In genomic region chr18:37588289-37588688, GRCh38 we compare ENCODE assay signal across 24 cellular contexts. TPM values are rescaled to one million over a fixed set of nuclear protein-coding genes. Genes with fewer than 3 reads are reported as not detected.
"Had no signal": no experiment of that assay in that cellular context is flagged by ENCODE, and none has a peak within 500 bp of the region (broad histone marks: within the 10 kb centered on the region; RNA-seq: fewer than 3 reads in every experiment).

No MANE protein-coding gene starts in this region.

- H3K9me3 ChIP-seq: adrenal gland, MG63 had no signal

- H3K4me1 ChIP-seq: adrenal gland had no signal

- H3K36me3 ChIP-seq: adrenal gland, MG63 had no signal

- H3K27me3 ChIP-seq: adrenal gland, MG63 had no signal

- H3K4me3 ChIP-seq: adrenal gland, MG63 had no signal

- H3K36me3 Mint-ChIP-seq: activated naive CD8-positive, alpha-beta T cell treated with anti-CD3 and anti-CD28 coated beads, Interleukin-2, amount 10 ng/mL, durations not matched to agents 7 days and 5 days had no signal

- H3K27ac Mint-ChIP-seq: activated CD4-positive, alpha-beta memory T cell treated with anti-CD3 and anti-CD28 coated beads, Interleukin-2, amount 10 ng/mL, durations not matched to agents 7 days and 5 days; activated CD4-positive, alpha-beta T cell treated with anti-CD3 and anti-CD28 coated beads, Interleukin-2, amount 10 ng/mL, durations not matched to agents 7 days and 5 days; activated naive CD8-positive, alpha-beta T cell treated with anti-CD3 and anti-CD28 coated beads, Interleukin-2, amount 10 ng/mL, durations not matched to agents 7 days and 5 days; T-helper 17 cell had no signal

- H3K4me3 Mint-ChIP-seq: activated CD4-positive, alpha-beta memory T cell treated with anti-CD3 and anti-CD28 coated beads, Interleukin-2, amount 10 ng/mL, durations not matched to agents 7 days and 5 days; activated CD4-positive, alpha-beta T cell treated with anti-CD3 and anti-CD28 coated beads, Interleukin-2, amount 10 ng/mL, durations not matched to agents 7 days and 5 days; activated naive CD8-positive, alpha-beta T cell treated with anti-CD3 and anti-CD28 coated beads, Interleukin-2, amount 10 ng/mL, durations not matched to agents 7 days and 5 days; T-helper 17 cell had no signal

- H3K9me3 Mint-ChIP-seq: activated CD4-positive, alpha-beta memory T cell treated with anti-CD3 and anti-CD28 coated beads, Interleukin-2, amount 10 ng/mL, durations not matched to agents 7 days and 5 days; activated CD4-positive, alpha-beta T cell treated with anti-CD3 and anti-CD28 coated beads, Interleukin-2, amount 10 ng/mL, durations not matched to agents 7 days and 5 days; activated naive CD8-positive, alpha-beta T cell treated with anti-CD3 and anti-CD28 coated beads, Interleukin-2, amount 10 ng/mL, durations not matched to agents 7 days and 5 days had no signal

- H3K27ac ChIP-seq: adrenal gland had no signal

- ATAC-seq: T-helper 17 cell had no signal

- H3K4me1 Mint-ChIP-seq: activated CD4-positive, alpha-beta memory T cell treated with anti-CD3 and anti-CD28 coated beads, Interleukin-2, amount 10 ng/mL, durations not matched to agents 7 days and 5 days; activated CD4-positive, alpha-beta T cell treated with anti-CD3 and anti-CD28 coated beads, Interleukin-2, amount 10 ng/mL, durations not matched to agents 7 days and 5 days; activated naive CD8-positive, alpha-beta T cell treated with anti-CD3 and anti-CD28 coated beads, Interleukin-2, amount 10 ng/mL, durations not matched to agents 7 days and 5 days; T-helper 17 cell had no signal

- DNase-seq: activated CD4-positive, alpha-beta memory T cell treated with anti-CD3 and anti-CD28 coated beads, Interleukin-2, amount 10 ng/mL, durations not matched to agents 7 days and 5 days; activated CD4-positive, alpha-beta T cell treated with anti-CD3 and anti-CD28 coated beads, Interleukin-2, amount 10 ng/mL, durations not matched to agents 7 days and 5 days; activated CD4-positive, CD25-positive, alpha-beta regulatory T cell; activated CD8-positive, alpha-beta memory T cell treated with anti-CD3 and anti-CD28 coated beads, Interleukin-2, amount 50 U/mL, for 48 hours; activated naive CD4-positive, alpha-beta T cell treated with anti-CD3 and anti-CD28 coated beads, Interleukin-2, amount 50 U/mL, for 16 hours; activated naive CD8-positive, alpha-beta T cell treated with anti-CD3 and anti-CD28 coated beads, Interleukin-2, amount 10 ng/mL, durations not matched to agents 7 days and 5 days; activated T-cell treated with anti-CD3 and anti-CD28 coated beads, Interleukin-2, amount 50 U/mL, for 1 hour; adrenal gland; anterior cingulate cortex; cerebellar nuclear complex; MG63; MV-4-11; NCI-H1092 treated with DMSO at 0.1 percent for 48 hours; NCI-H1417 treated with DMSO at 0.1 percent for 48 hours; NCI-H1694; NCI-H2029 treated with DMSO at 0.1 percent for 48 hours; NCI-H345; NCI-H510A; NCI-H526 treated with DMSO at 0.1 percent for 48 hours; SIG-M5; T-helper 17 cell; T-helper 9 cell had no signal

- H3K27me3 Mint-ChIP-seq: activated CD4-positive, alpha-beta memory T cell treated with anti-CD3 and anti-CD28 coated beads, Interleukin-2, amount 10 ng/mL, durations not matched to agents 7 days and 5 days; activated CD4-positive, alpha-beta T cell treated with anti-CD3 and anti-CD28 coated beads, Interleukin-2, amount 10 ng/mL, durations not matched to agents 7 days and 5 days; activated naive CD8-positive, alpha-beta T cell treated with anti-CD3 and anti-CD28 coated beads, Interleukin-2, amount 10 ng/mL, durations not matched to agents 7 days and 5 days had no signal

RNA-seq across cellular contexts. Expression of gene CELF4, which starts 22.7 kb away (rescaled TPM):
- total RNA-seq: activated CD4-positive, alpha-beta memory T cell treated with anti-CD3 and anti-CD28 coated beads, Interleukin-2, amount 10 ng/mL, durations not matched to agents 7 days and 5 days; activated CD4-positive, alpha-beta T cell treated with anti-CD3 and anti-CD28 coated beads, Interleukin-2, amount 10 ng/mL, durations not matched to agents 7 days and 5 days; activated naive CD8-positive, alpha-beta T cell treated with anti-CD3 and anti-CD28 coated beads, Interleukin-2, amount 10 ng/mL, durations not matched to agents 7 days and 5 days; OCI-LY7; RPMI7951; T-helper 17 cell had no signal
